In genomic region chr2:69307696-69308064, GRCh38 we compare ENCODE assay signal across 9 cellular contexts.
DNase-seq lines count a peak whose midpoint lies in the region; ATAC-seq, FAIRE-seq and TF ChIP-seq lines count a peak whose summit lies in the region.
"Had no signal": no experiment of that assay in that cellular context is flagged by ENCODE, and none has a peak within 500 bp of the region (broad histone marks: within the 10 kb centered on the region; RNA-seq: fewer than 3 reads in every experiment).

No MANE protein-coding gene starts in this region.

- H3K36me3 Mint-ChIP-seq in GM23338 (ENCODE audit: low read depth) = no peaks in the 10 kb centered on the region; the same call in 2 of the 3 replicates

- H3K27me3 ChIP-seq in GM23338 (ENCODE audit: insufficient read depth) = peaks cover 28% of the 10 kb centered on the region
- no peaks in the 10 kb centered on the region for H3K27me3 ChIP-seq in RWPE2 (ENCODE audit: insufficient read depth, poor library complexity, severe bottlenecking)
- no peaks in the 10 kb centered on the region for H3K27me3 ChIP-seq in fibroblast of lung (ENCODE audit: control insufficient read depth, insufficient read depth, low read length)
- H3K27me3 ChIP-seq in smooth muscle cell (ENCODE audit: low read depth) = no peaks in the 10 kb centered on the region

- DNase-seq in GM23338 (ENCODE audit: low spot score) (no peak), RWPE2 (ENCODE audit: low spot score) (no peak), fibroblast of lung (ENCODE audit: low read depth in 2 of 2) (no peak), smooth muscle cell (lab: John Stamatoyannopoulos, UW; ENCODE audit: unreplicated experiment) (no peak), D721Med (ENCODE audit: insufficient read length, low spot score) (no peak), OCI-LY7 (ENCODE audit: low spot score) (no peak)
- no peak for DNase-seq in activated CD4-positive, CD25-positive, alpha-beta regulatory T cell (lab: John Stamatoyannopoulos, UW)

- H2AFZ ChIP-seq in GM23338 (peak overlapping the region; percentile 59; the same call in 1 of the 2 replicates), fibroblast of lung (ENCODE audit: low read length) (no peak overlapping the region), smooth muscle cell (ENCODE audit: low read depth) (no peak overlapping the region), OCI-LY7 (ENCODE audit: low read length) (no peak overlapping the region)

- no peaks in the 10 kb centered on the region for H4K20me1 ChIP-seq in GM23338 (replicated peaks; ENCODE audit: insufficient read depth)
- H4K20me1 ChIP-seq in fibroblast of lung (ENCODE audit: control insufficient read depth, extremely low read depth, insufficient read depth, low read length) = no peaks in the 10 kb centered on the region
- H4K20me1 ChIP-seq in smooth muscle cell (ENCODE audit: low read depth) = no peaks in the 10 kb centered on the region
- H4K20me1 ChIP-seq in OCI-LY7 (ENCODE audit: insufficient read depth, low read length) = no peaks in the 10 kb centered on the region

- H3K4me3 ChIP-seq in GM23338 = peak overlapping the region; percentile 91
- no peak overlapping the region for H3K4me3 ChIP-seq in RWPE2 (ENCODE audit: severe bottlenecking)
- H3K4me3 ChIP-seq in fibroblast of lung (replicated peaks in 1 of 4; ENCODE audit: control extremely low read depth in 1 of 4, insufficient read depth in 1 of 4, low read depth in 3 of 4, low read length in 4 of 4) = no peak overlapping the region
- H3K4me3 ChIP-seq in smooth muscle cell = no peak overlapping the region
- no peak overlapping the region for H3K4me3 ChIP-seq in OCI-LY7 (ENCODE audit: low read depth, low read length, poor library complexity, severe bottlenecking)

- no peaks in the 10 kb centered on the region for H3K9me2 ChIP-seq in GM23338 (ENCODE audit: insufficient read depth)
- no peaks in the 10 kb centered on the region for H3K9me2 ChIP-seq in OCI-LY7 (ENCODE audit: insufficient read depth, low read length)

- H3K9ac ChIP-seq in fibroblast of lung (ENCODE audit: insufficient read depth, low read length) = no peak overlapping the region
- H3K9ac ChIP-seq in smooth muscle cell (ENCODE audit: low read depth) = no peak overlapping the region

- CTCF ChIA-PET in OCI-LY7 (lab: Charles Lee; ENCODE audit: unreplicated experiment) = no interaction called here

- TF ChIP-seq CTCF in GM23338 (conservative IDR thresholded peaks at IDR 0.05; ENCODE audit: low read depth in 2 of 2) = no peak
- peak; percentile 55 for TF ChIP-seq CTCF in RWPE2 (IDR thresholded peaks at IDR 0.05; ENCODE audit: poor library complexity, severe bottlenecking)
- no peak for TF ChIP-seq CTCF in fibroblast of lung (conservative IDR thresholded peaks at IDR 0.05 in 1 of 2, IDR thresholded peaks at IDR 0.05 in 1 of 2; ENCODE audit: low read depth in 1 of 2, low read length in 2 of 2)
- no peak for TF ChIP-seq CTCF in smooth muscle cell (IDR thresholded peaks at IDR 0.05; ENCODE audit: borderline replicate concordance, insufficient read depth, poor library complexity, severe bottlenecking)
- no peak for TF ChIP-seq CTCF in D721Med (IDR thresholded peaks at IDR 0.05; ENCODE audit: insufficient read depth, missing control alignments)
- no peak for TF ChIP-seq CTCF in OCI-LY7 (conservative IDR thresholded peaks at IDR 0.05; ENCODE audit: low read length)

- H3K4me3 Mint-ChIP-seq in GM23338 = peak overlapping the region; percentile 78

- no peaks in the 10 kb centered on the region for H3K36me3 ChIP-seq in GM23338 (ENCODE audit: insufficient read depth)
- H3K36me3 ChIP-seq in RWPE2 (ENCODE audit: low read depth) = no peaks in the 10 kb centered on the region
- H3K36me3 ChIP-seq in fibroblast of lung (ENCODE audit: control insufficient read depth, insufficient read depth, low read length) = no peaks in the 10 kb centered on the region
- H3K36me3 ChIP-seq in smooth muscle cell (ENCODE audit: low read depth) = no peaks in the 10 kb centered on the region
- no peaks in the 10 kb centered on the region for H3K36me3 ChIP-seq in OCI-LY7 (ENCODE audit: insufficient read depth, low read length)

- H3K4me2 ChIP-seq in GM23338 (peak overlapping the region; percentile 98), fibroblast of lung (ENCODE audit: extremely low read depth, insufficient read depth, low read length) (peak overlapping the region; percentile 94), smooth muscle cell (peak overlapping the region; percentile 96), OCI-LY7 (ENCODE audit: low read length) (no peak overlapping the region)

- H3K4me1 ChIP-seq in GM23338 (ENCODE audit: insufficient read depth) (peaks cover 6% of the 10 kb centered on the region; the same call in 1 of the 2 replicates), RWPE2 (ENCODE audit: insufficient read depth, poor library complexity, severe bottlenecking) (no peaks in the 10 kb centered on the region), fibroblast of lung (ENCODE audit: control insufficient read depth, extremely low read depth, insufficient read depth, low read length) (peaks cover 8% of the 10 kb centered on the region), smooth muscle cell (ENCODE audit: low read depth) (peaks cover 10% of the 10 kb centered on the region), OCI-LY7 (ENCODE audit: insufficient read depth, low read length, poor library complexity, severe bottlenecking) (no peaks in the 10 kb centered on the region)

- peaks cover 17% of the 10 kb centered on the region for H3K4me1 Mint-ChIP-seq in GM23338

- no TSS peak for BruUV-seq in OCI-LY7 (replicated peaks; lab: Mats Ljungman, UMichigan)

- no peak overlapping the region for H3K27ac ChIP-seq in GM23338 (ENCODE audit: low read depth)
- H3K27ac ChIP-seq in RWPE2 (ENCODE audit: poor library complexity, severe bottlenecking) = no peak overlapping the region
- peak overlapping the region; percentile 70 for H3K27ac ChIP-seq in fibroblast of lung (ENCODE audit: insufficient read depth, low read length)
- H3K27ac ChIP-seq in smooth muscle cell (ENCODE audit: low read depth) = peak overlapping the region; percentile 92
- H3K27ac ChIP-seq in OCI-LY7 (ENCODE audit: low read depth, low read length, poor library complexity, severe bottlenecking) = no peak overlapping the region
- H3K27ac ChIP-seq: epithelial cell of prostate had no signal

- 62% methylated on average over 11 of the region's 11 CpGs for WGBS in smooth muscle cell (ENCODE audit: low lambda C conversion rate)

- H3F3A ChIP-seq in GM23338 (replicated peaks; ENCODE audit: low read depth) = 0 out of 2 replicates have a peak, but pooled peaks cover 2% of the 10 kb centered on the region
- peaks cover 35% of the 10 kb centered on the region for H3F3A ChIP-seq in smooth muscle cell (ENCODE audit: low read depth)

- H3K9me3 ChIP-seq in RWPE2 (ENCODE audit: severe bottlenecking) (no peaks in the 10 kb centered on the region), fibroblast of lung (ENCODE audit: control insufficient read depth, insufficient read depth, low read depth, low read length) (no peaks in the 10 kb centered on the region), smooth muscle cell (replicated peaks; ENCODE audit: low read depth) (no peaks in the 10 kb centered on the region), OCI-LY7 (ENCODE audit: low read length) (no peaks in the 10 kb centered on the region)

- POLR2A ChIA-PET in OCI-LY7 (lab: Charles Lee) = no interaction called here

- H3K27me3 Mint-ChIP-seq in GM23338 (ENCODE audit: insufficient read depth, low read depth, poor library complexity) = peaks cover 19% of the 10 kb centered on the region

- H3K79me2 ChIP-seq in GM23338 (replicated peaks; ENCODE audit: insufficient read depth) = no peaks in the 10 kb centered on the region
- H3K79me2 ChIP-seq in fibroblast of lung (ENCODE audit: control insufficient read depth, insufficient read depth, low read length) = no peaks in the 10 kb centered on the region
- H3K79me2 ChIP-seq in smooth muscle cell (ENCODE audit: low read depth) = no peaks in the 10 kb centered on the region
- no peaks in the 10 kb centered on the region for H3K79me2 ChIP-seq in OCI-LY7 (ENCODE audit: insufficient read depth, low read depth, low read length)

- peaks cover 3% of the 10 kb centered on the region for H3K9me3 Mint-ChIP-seq in GM23338

- ATAC-seq in GM23338 (no peak; the same call in 2 of the 3 replicates), RWPE2 (ENCODE audit: low read depth) (no peak), GM19324 (IDR thresholded peaks at IDR 0.05; ENCODE audit: low FRiP score, unreplicated experiment) (no peak)

- intact Hi-C loops in OCI-LY7 (cut with micrococcal nuclease; ENCODE audit: unreplicated experiment) = loop anchor here (2.0 to 5.0 kb wide), 2 partner anchors 280 to 365 kb away; no protein-coding TSS in a partner anchor

- no peak for FAIRE-seq in D721Med (lab: Jason Lieb, UNC)

- no peak overlapping the region for H3K27ac Mint-ChIP-seq in GM23338

TF ChIP-seq in GM23338, 12 proteins besides CTCF, POLR2A, EP300 and RAD21 (continues in another document):
- TF ChIP-seq ZNF331 (CRISPR knock-in tag; IDR thresholded peaks at IDR 0.05; ENCODE audit: low read depth) (no peak), ZNF114 (CRISPR knock-in tag; IDR thresholded peaks at IDR 0.05) (no peak), REST (IDR thresholded peaks at IDR 0.05; ENCODE audit: unreplicated experiment) (no peak)

Comparison
In these comparisons a context has a peak if more than half of its experiments do, and no peak if none do; other contexts are left out.
1. H3K27ac ChIP-seq: peak in fibroblast of lung (single experiment) and smooth muscle cell (single experiment); none in GM23338 (single experiment), RWPE2 (single experiment) and OCI-LY7 (single experiment).